ENCODE assay signal across 24 cellular contexts in the genomic region with DNA sequence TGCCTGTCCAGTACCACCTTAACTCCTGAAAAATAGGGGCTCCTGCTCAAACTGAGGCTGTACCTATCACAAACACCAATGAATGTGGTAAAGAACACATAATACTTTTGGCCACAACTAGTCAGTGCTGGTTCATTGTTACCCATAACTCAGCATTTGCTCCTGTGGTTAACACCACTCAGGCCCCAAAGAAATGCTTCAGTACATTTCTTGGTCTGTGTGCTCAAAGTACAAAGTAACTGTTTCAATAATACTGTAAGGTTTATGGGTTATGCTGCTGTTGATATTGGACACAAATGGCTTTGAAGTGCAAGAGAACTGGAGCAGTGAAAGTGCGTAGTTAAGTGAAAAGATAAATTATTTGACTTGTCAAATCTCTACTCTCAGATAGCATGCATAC.
DNase-seq lines count a peak whose midpoint lies in the region; ATAC-seq, FAIRE-seq and TF ChIP-seq lines count a peak whose summit lies in the region.
"Had no signal": no experiment of that assay in that cellular context is flagged by ENCODE, and none has a peak within 500 bp of the region (broad histone marks: within the 10 kb centered on the region; RNA-seq: fewer than 3 reads in every experiment).

No MANE protein-coding gene starts in this region.

- in situ Hi-C loops in HepG2 (cut with HindIII; ENCODE audit: extremely low pct_ligation_motif_present, low pct_unique_long_range_greater_than_20kb) (no loop called here), astrocyte of the spinal cord (cut with HindIII; ENCODE audit: low sequenced_read_pairs) (no loop called here)

- H3K36me3 ChIP-seq in HepG2 (replicated peaks in 1 of 2; ENCODE audit: control insufficient read depth in 1 of 2, insufficient read depth in 2 of 2, low read length in 2 of 2) (no peaks in the 10 kb centered on the region), right lobe of liver (no peaks in the 10 kb centered on the region)
- H3K36me3 ChIP-seq: BLaER1, HAP-1 had no signal

- ATAC-seq in HepG2: no peak
- ATAC-seq in right lobe of liver: no peak
- ATAC-seq in HG02852 (IDR thresholded peaks at IDR 0.05; ENCODE audit: unreplicated experiment): no peak

- H3K4me3 ChIP-seq in HepG2 (replicated peaks in 1 of 3; ENCODE audit: insufficient read depth in 1 of 3, low read depth in 2 of 3, low read length in 3 of 3) (no peak overlapping the region), right lobe of liver (no peak overlapping the region), astrocyte of the spinal cord (ENCODE audit: low read depth, low read length) (no peak overlapping the region)
- H3K4me3 ChIP-seq: BLaER1, GM23248, HAP-1 had no signal

- POLR2A ChIA-PET in HepG2 (lab: Yijun Ruan, JAX): no interaction called here

- DNase-seq in HepG2 (ENCODE audit: low spot score): peak; percentile 6
- no peak for DNase-seq in right lobe of liver
- peak; percentile 19 for DNase-seq in astrocyte of the spinal cord (ENCODE audit: low read depth, low spot score)
- DNase-seq in myocyte (ENCODE audit: low read depth): peak; percentile 38
- DNase-seq in GDM1 (lab: John Stamatoyannopoulos, UW): no peak
- no peak for DNase-seq in C1 segment of cervical spinal cord (lab: John Stamatoyannopoulos, UW)
- no peak for DNase-seq in posterior vena cava (ENCODE audit: low spot score)
- DNase-seq: CD4-positive, alpha-beta T cell; CD8-positive, alpha-beta memory T cell; DMS 273 treated with DMSO at 0.1 percent for 48 hours; DMS79; EL; GF-D8; GM23248; HFFc6 had no signal

- no peak overlapping the region for H3K9ac ChIP-seq in HepG2 (ENCODE audit: insufficient read depth, low read depth, low read length)
- H3K9ac ChIP-seq: BLaER1, GM23248 had no signal

- TF ChIP-seq POLR2A in HepG2 (IDR thresholded peaks at IDR 0.05; ENCODE audit: insufficient read depth in 1 of 2, low read depth in 2 of 2, low read length in 2 of 2) (no peak), right lobe of liver (IDR thresholded peaks at IDR 0.05) (no peak)

- TF ChIP-seq RAD21 in HepG2 (CRISPR knock-in tag; IDR thresholded peaks at IDR 0.05): no peak

- no peak for TF ChIP-seq CTCF in HepG2 (CRISPR knock-in tag; IDR thresholded peaks at IDR 0.05)
- no peak for TF ChIP-seq CTCF in right lobe of liver (IDR thresholded peaks at IDR 0.05)
- TF ChIP-seq CTCF in astrocyte of the spinal cord (IDR thresholded peaks at IDR 0.05; ENCODE audit: low read depth, low read length): no peak

- 5% methylated on average over 1 of the region's 1 CpG for WGBS in HepG2 (ENCODE audit: low lambda C conversion rate)
- 90% methylated on average over 1 of the region's 1 CpG for WGBS in right lobe of liver (ENCODE audit: insufficient coverage, low coverage, low lambda C conversion rate, missing lambda C conversion rate)

- no TSS peak for BruUV-seq in HepG2 (replicated peaks; lab: Mats Ljungman, UMichigan)

- H3K9me3 ChIP-seq in HepG2 (ENCODE audit: low read length): no peaks in the 10 kb centered on the region
- no peaks in the 10 kb centered on the region for H3K9me3 ChIP-seq in right lobe of liver
- H3K9me3 ChIP-seq: BLaER1, HAP-1 had no signal

- TF ChIP-seq EP300 in HepG2 (IDR thresholded peaks at IDR 0.05; ENCODE audit: low read depth in 2 of 2, low read length in 2 of 2) (no peak), HepG2 (CRISPR knock-in tag; IDR thresholded peaks at IDR 0.05; ENCODE audit: borderline replicate concordance) (no peak)

- H3K4me1 ChIP-seq in HepG2 (ENCODE audit: insufficient read depth, low read length): 0 out of 2 replicates have a peak, but pooled peaks cover 4% of the 10 kb centered on the region
- no peaks in the 10 kb centered on the region for H3K4me1 ChIP-seq in right lobe of liver
- H3K4me1 ChIP-seq: BLaER1, HAP-1 had no signal

- H4K20me1 ChIP-seq in HepG2 (ENCODE audit: insufficient read depth, low read length): no peaks in the 10 kb centered on the region
- H4K20me1 ChIP-seq: BLaER1 had no signal

- H3K27ac ChIP-seq in HepG2 (ENCODE audit: extremely low read length, insufficient read depth, low read length) (no peak overlapping the region), right lobe of liver (no peak overlapping the region)
- H3K27ac ChIP-seq: 22Rv1, BLaER1, GM23248 had no signal

- no peak overlapping the region for H2AFZ ChIP-seq in HepG2 (ENCODE audit: low read length)
- H2AFZ ChIP-seq: GM23248 had no signal

- H3K79me2 ChIP-seq in HepG2 (ENCODE audit: insufficient read depth, low read length): no peaks in the 10 kb centered on the region

- intact Hi-C loops in HepG2 (cut with micrococcal nuclease; ENCODE audit: unreplicated experiment) (no loop called here), right lobe of liver (cut with DNase I) (no loop called here), posterior vena cava (cut with DNase I) (no loop called here)

- H3K27me3 ChIP-seq in HepG2 (ENCODE audit: control insufficient read depth in 1 of 2, insufficient read depth in 2 of 2, low read length in 2 of 2) (no peaks in the 10 kb centered on the region; a peak in 1 of 5 replicates), right lobe of liver (no peaks in the 10 kb centered on the region)
- H3K27me3 ChIP-seq: BLaER1 had no signal

- no peak overlapping the region for H3K4me2 ChIP-seq in HepG2 (ENCODE audit: low read depth, low read length)
- H3K4me2 ChIP-seq: BLaER1 had no signal

- CTCF ChIA-PET in HepG2 (lab: Yijun Ruan, JAX; ENCODE audit: low intra/inter-chr PET ratio, low total read pairs): no interaction called here

- FAIRE-seq in HepG2 (lab: Jason Lieb, UNC): no peak
- FAIRE-seq: A204.1, D721Med, GM12892, GM19239, H54 had no signal

TF ChIP-seq in HepG2, 621 proteins besides CTCF, POLR2A, EP300 and RAD21:
- TF ChIP-seq ZNF577 (CRISPR knock-in tag; IDR thresholded peaks at IDR 0.05; ENCODE audit: borderline replicate concordance, low read depth) (no peak), POLR2AphosphoS5 (IDR thresholded peaks at IDR 0.05; ENCODE audit: low read depth, low read length) (no peak), CREB1 (IDR thresholded peaks at IDR 0.05) (no peak), CREB1 (CRISPR knock-in tag; IDR thresholded peaks at IDR 0.05) (no peak)
- TF ChIP-seq, protein P1, sequence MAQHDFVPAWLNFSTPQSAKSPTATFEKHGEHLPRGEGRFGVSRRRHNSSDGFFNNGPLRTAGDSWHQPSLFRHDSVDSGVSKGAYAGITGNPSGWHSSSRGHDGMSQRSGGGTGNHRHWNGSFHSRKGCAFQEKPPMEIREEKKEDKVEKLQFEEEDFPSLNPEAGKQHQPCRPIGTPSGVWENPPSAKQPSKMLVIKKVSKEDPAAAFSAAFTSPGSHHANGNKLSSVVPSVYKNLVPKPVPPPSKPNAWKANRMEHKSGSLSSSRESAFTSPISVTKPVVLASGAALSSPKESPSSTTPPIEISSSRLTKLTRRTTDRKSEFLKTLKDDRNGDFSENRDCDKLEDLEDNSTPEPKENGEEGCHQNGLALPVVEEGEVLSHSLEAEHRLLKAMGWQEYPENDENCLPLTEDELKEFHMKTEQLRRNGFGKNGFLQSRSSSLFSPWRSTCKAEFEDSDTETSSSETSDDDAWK (CRISPR knock-in tag; IDR thresholded peaks at IDR 0.05): no peak
- TF ChIP-seq, protein P2, sequence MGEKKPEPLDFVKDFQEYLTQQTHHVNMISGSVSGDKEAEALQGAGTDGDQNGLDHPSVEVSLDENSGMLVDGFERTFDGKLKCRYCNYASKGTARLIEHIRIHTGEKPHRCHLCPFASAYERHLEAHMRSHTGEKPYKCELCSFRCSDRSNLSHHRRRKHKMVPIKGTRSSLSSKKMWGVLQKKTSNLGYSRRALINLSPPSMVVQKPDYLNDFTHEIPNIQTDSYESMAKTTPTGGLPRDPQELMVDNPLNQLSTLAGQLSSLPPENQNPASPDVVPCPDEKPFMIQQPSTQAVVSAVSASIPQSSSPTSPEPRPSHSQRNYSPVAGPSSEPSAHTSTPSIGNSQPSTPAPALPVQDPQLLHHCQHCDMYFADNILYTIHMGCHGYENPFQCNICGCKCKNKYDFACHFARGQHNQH (CRISPR knock-in tag; IDR thresholded peaks at IDR 0.05): no peak
TF ChIP-seq in HepG2: peak in this region for 0.

Comparison
In these comparisons a context has a peak if more than half of its experiments do, and no peak if none do; other contexts are left out.
1. DNase-seq: peak in HepG2 (single experiment), astrocyte of the spinal cord (single experiment) and myocyte (single experiment); none in right lobe of liver (0 of 3), GDM1 (single experiment), C1 segment of cervical spinal cord (0 of 14) and posterior vena cava (single experiment).